1 cellular context compared by ENCODE assay signal in the genomic region with DNA sequence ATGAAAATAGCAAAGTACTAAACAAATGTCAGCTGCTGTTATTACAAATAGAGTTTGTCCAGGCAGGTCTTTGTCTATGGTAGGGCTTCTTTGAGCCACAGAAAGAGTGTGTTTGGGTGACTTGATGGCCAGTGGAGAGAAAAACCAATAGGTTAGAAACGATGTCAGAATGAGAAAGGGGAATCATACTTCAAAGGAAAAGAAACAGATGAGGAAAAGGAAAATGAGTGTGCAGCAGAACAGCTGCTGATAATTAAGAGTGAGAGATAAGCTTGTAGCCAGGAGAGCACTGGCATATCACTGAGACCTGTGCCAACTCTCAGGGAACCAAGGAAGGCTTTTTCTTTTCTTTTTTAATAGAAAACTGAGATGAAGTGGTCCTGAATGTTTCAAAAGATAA.
A peak's percentile ranks its signal among the peaks of the same experiment; 100 is the strongest.
TF ChIP-seq lines count a peak whose summit lies in the region.

No MANE protein-coding gene starts in this region.

TF ChIP-seq in GM12878, 131 proteins besides CTCF, POLR2A, EP300 and RAD21 (continued from another document and continues in another):
- peak; percentile 63 for TF ChIP-seq GABPA (IDR thresholded peaks at IDR 0.05; ENCODE audit: low read depth)
- TF ChIP-seq NFIC (IDR thresholded peaks at IDR 0.05; ENCODE audit: low read depth, low read length): peak; percentile 95
- no peak for TF ChIP-seq LARP7 (IDR thresholded peaks at IDR 0.05)
- TF ChIP-seq, protein P1, sequence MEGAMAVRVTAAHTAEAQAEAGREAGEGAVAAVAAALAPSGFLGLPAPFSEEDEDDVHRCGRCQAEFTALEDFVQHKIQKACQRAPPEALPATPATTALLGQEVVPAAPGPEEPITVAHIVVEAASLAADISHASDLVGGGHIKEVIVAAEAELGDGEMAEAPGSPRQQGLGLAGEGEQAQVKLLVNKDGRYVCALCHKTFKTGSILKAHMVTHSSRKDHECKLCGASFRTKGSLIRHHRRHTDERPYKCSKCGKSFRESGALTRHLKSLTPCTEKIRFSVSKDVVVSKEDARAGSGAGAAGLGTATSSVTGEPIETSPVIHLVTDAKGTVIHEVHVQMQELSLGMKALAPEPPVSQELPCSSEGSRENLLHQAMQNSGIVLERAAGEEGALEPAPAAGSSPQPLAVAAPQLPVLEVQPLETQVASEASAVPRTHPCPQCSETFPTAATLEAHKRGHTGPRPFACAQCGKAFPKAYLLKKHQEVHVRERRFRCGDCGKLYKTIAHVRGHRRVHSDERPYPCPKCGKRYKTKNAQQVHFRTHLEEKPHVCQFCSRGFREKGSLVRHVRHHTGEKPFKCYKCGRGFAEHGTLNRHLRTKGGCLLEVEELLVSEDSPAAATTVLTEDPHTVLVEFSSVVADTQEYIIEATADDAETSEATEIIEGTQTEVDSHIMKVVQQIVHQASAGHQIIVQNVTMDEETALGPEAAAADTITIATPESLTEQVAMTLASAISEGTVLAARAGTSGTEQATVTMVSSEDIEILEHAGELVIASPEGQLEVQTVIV (IDR thresholded peaks at IDR 0.05; ENCODE audit: borderline replicate concordance, partially characterized antibody): no peak
- no peak for TF ChIP-seq KDM1A (IDR thresholded peaks at IDR 0.05; ENCODE audit: borderline replicate concordance)
- TF ChIP-seq, protein P2, sequence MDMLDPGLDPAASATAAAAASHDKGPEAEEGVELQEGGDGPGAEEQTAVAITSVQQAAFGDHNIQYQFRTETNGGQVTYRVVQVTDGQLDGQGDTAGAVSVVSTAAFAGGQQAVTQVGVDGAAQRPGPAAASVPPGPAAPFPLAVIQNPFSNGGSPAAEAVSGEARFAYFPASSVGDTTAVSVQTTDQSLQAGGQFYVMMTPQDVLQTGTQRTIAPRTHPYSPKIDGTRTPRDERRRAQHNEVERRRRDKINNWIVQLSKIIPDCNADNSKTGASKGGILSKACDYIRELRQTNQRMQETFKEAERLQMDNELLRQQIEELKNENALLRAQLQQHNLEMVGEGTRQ (IDR thresholded peaks at IDR 0.05; ENCODE audit: borderline replicate concordance, low read depth, low read length): no peak
- TF ChIP-seq ZNF622 (IDR thresholded peaks at IDR 0.05): no peak
- TF ChIP-seq ZNF384 (IDR thresholded peaks at IDR 0.05; ENCODE audit: borderline replicate concordance, low read depth, low read length): no peak
- no peak for TF ChIP-seq CBX5 (IDR thresholded peaks at IDR 0.05; ENCODE audit: low read depth)
- peak; percentile 88; the same call in 1 of the 2 replicates for TF ChIP-seq FOXM1 (IDR thresholded peaks at IDR 0.05; ENCODE audit: low read depth, low read length)
- TF ChIP-seq IKZF1 (conservative IDR thresholded peaks at IDR 0.05): 0 out of 2 replicates have a peak, but pooled peaks have one; percentile 20
- TF ChIP-seq ASH2L (IDR thresholded peaks at IDR 0.05; ENCODE audit: borderline replicate concordance, low read depth): no peak
- no peak for TF ChIP-seq ZSCAN29 (IDR thresholded peaks at IDR 0.05)
- TF ChIP-seq SUPT20H (IDR thresholded peaks at IDR 0.05; ENCODE audit: borderline replicate concordance, control insufficient read depth, low read depth, low read length): no peak
- TF ChIP-seq EED (IDR thresholded peaks at IDR 0.05; ENCODE audit: low read depth): peak; percentile 70
- no peak for TF ChIP-seq KLF5 (IDR thresholded peaks at IDR 0.05; ENCODE audit: partially characterized antibody)
- TF ChIP-seq SMC3 (IDR thresholded peaks at IDR 0.05; ENCODE audit: borderline replicate concordance, low read length): no peak
- TF ChIP-seq NR2F1 (conservative IDR thresholded peaks at IDR 0.05): no peak
- TF ChIP-seq RFX5 (IDR thresholded peaks at IDR 0.05; ENCODE audit: low read depth, low read length): no peak
- no peak for TF ChIP-seq RBBP5 (conservative IDR thresholded peaks at IDR 0.05)
- TF ChIP-seq TAF1 (IDR thresholded peaks at IDR 0.05; ENCODE audit: borderline replicate concordance, low read depth, low read length): no peak
- no peak for TF ChIP-seq TARDBP (IDR thresholded peaks at IDR 0.05; ENCODE audit: borderline replicate concordance)
- no peak for TF ChIP-seq SIX5 (IDR thresholded peaks at IDR 0.05; ENCODE audit: low read depth, low read length, severe bottlenecking)
- peak; percentile 53 for TF ChIP-seq MTA2 (IDR thresholded peaks at IDR 0.05; ENCODE audit: low read depth)
- TF ChIP-seq EZH2 (IDR thresholded peaks at IDR 0.05; ENCODE audit: borderline replicate concordance, control insufficient read depth, low read depth, low read length): no peak
- TF ChIP-seq PAX8 (IDR thresholded peaks at IDR 0.05): no peak
- TF ChIP-seq FOXK2 (IDR thresholded peaks at IDR 0.05): no peak
- no peak for TF ChIP-seq ZNF207 (IDR thresholded peaks at IDR 0.05; ENCODE audit: borderline replicate concordance)
- 0 out of 2 replicates have a peak, but pooled peaks have one; percentile 66 for TF ChIP-seq MEF2A (IDR thresholded peaks at IDR 0.05; ENCODE audit: insufficient read depth, low read depth, low read length)
- no peak for TF ChIP-seq NBN (IDR thresholded peaks at IDR 0.05)
- no peak for TF ChIP-seq FOS (IDR thresholded peaks at IDR 0.05; ENCODE audit: borderline replicate concordance, extremely low read depth, insufficient read length)
- TF ChIP-seq SMAD5 (IDR thresholded peaks at IDR 0.05; ENCODE audit: low read depth): no peak
- peak; percentile 91; the same call in 1 of the 2 replicates for TF ChIP-seq IRF4 (IDR thresholded peaks at IDR 0.05; ENCODE audit: low read depth, low read length)
- TF ChIP-seq NR2C1 (IDR thresholded peaks at IDR 0.05): no peak
- peak in 1 of 2 experiments; percentile 56; a peak in 2 of 4 replicates for TF ChIP-seq IKZF2 (IDR thresholded peaks at IDR 0.05)
- TF ChIP-seq, protein P3, sequence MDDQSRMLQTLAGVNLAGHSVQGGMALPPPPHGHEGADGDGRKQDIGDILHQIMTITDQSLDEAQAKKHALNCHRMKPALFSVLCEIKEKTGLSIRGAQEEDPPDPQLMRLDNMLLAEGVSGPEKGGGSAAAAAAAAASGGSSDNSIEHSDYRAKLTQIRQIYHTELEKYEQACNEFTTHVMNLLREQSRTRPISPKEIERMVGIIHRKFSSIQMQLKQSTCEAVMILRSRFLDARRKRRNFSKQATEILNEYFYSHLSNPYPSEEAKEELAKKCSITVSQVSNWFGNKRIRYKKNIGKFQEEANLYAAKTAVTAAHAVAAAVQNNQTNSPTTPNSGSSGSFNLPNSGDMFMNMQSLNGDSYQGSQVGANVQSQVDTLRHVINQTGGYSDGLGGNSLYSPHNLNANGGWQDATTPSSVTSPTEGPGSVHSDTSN (IDR thresholded peaks at IDR 0.05; ENCODE audit: insufficient replicate concordance, low read depth, low read length): no peak
- no peak for TF ChIP-seq NRF1 (conservative IDR thresholded peaks at IDR 0.05; ENCODE audit: low read depth, low read length)
- no peak for TF ChIP-seq SMAD1 (IDR thresholded peaks at IDR 0.05; ENCODE audit: low read depth, partially characterized antibody)
- TF ChIP-seq NFYA (IDR thresholded peaks at IDR 0.05; ENCODE audit: borderline replicate concordance, low read depth, low read length): no peak
- TF ChIP-seq, protein P4, sequence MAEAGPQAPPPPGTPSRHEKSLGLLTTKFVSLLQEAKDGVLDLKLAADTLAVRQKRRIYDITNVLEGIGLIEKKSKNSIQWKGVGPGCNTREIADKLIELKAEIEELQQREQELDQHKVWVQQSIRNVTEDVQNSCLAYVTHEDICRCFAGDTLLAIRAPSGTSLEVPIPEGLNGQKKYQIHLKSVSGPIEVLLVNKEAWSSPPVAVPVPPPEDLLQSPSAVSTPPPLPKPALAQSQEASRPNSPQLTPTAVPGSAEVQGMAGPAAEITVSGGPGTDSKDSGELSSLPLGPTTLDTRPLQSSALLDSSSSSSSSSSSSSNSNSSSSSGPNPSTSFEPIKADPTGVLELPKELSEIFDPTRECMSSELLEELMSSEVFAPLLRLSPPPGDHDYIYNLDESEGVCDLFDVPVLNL (IDR thresholded peaks at IDR 0.05; ENCODE audit: low read depth, low read length): no peak
- TF ChIP-seq, protein P5, sequence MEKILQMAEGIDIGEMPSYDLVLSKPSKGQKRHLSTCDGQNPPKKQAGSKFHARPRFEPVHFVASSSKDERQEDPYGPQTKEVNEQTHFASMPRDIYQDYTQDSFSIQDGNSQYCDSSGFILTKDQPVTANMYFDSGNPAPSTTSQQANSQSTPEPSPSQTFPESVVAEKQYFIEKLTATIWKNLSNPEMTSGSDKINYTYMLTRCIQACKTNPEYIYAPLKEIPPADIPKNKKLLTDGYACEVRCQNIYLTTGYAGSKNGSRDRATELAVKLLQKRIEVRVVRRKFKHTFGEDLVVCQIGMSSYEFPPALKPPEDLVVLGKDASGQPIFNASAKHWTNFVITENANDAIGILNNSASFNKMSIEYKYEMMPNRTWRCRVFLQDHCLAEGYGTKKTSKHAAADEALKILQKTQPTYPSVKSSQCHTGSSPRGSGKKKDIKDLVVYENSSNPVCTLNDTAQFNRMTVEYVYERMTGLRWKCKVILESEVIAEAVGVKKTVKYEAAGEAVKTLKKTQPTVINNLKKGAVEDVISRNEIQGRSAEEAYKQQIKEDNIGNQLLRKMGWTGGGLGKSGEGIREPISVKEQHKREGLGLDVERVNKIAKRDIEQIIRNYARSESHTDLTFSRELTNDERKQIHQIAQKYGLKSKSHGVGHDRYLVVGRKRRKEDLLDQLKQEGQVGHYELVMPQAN (conservative IDR thresholded peaks at IDR 0.05): no peak
- TF ChIP-seq, protein P6, sequence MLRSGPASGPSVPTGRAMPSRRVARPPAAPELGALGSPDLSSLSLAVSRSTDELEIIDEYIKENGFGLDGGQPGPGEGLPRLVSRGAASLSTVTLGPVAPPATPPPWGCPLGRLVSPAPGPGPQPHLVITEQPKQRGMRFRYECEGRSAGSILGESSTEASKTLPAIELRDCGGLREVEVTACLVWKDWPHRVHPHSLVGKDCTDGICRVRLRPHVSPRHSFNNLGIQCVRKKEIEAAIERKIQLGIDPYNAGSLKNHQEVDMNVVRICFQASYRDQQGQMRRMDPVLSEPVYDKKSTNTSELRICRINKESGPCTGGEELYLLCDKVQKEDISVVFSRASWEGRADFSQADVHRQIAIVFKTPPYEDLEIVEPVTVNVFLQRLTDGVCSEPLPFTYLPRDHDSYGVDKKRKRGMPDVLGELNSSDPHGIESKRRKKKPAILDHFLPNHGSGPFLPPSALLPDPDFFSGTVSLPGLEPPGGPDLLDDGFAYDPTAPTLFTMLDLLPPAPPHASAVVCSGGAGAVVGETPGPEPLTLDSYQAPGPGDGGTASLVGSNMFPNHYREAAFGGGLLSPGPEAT (IDR thresholded peaks at IDR 0.05; ENCODE audit: low read depth): no peak
- TF ChIP-seq ATF7 (IDR thresholded peaks at IDR 0.05; ENCODE audit: low read depth): no peak
- no peak for TF ChIP-seq GATAD2B (conservative IDR thresholded peaks at IDR 0.05; ENCODE audit: low read depth)
- TF ChIP-seq, protein P7, sequence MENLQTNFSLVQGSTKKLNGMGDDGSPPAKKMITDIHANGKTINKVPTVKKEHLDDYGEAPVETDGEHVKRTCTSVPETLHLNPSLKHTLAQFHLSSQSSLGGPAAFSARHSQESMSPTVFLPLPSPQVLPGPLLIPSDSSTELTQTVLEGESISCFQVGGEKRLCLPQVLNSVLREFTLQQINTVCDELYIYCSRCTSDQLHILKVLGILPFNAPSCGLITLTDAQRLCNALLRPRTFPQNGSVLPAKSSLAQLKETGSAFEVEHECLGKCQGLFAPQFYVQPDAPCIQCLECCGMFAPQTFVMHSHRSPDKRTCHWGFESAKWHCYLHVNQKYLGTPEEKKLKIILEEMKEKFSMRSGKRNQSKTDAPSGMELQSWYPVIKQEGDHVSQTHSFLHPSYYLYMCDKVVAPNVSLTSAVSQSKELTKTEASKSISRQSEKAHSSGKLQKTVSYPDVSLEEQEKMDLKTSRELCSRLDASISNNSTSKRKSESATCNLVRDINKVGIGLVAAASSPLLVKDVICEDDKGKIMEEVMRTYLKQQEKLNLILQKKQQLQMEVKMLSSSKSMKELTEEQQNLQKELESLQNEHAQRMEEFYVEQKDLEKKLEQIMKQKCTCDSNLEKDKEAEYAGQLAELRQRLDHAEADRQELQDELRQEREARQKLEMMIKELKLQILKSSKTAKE (IDR thresholded peaks at IDR 0.05; ENCODE audit: low read depth, poor library complexity, severe bottlenecking): no peak
- TF ChIP-seq JUNB (IDR thresholded peaks at IDR 0.05): peak; percentile 96
- TF ChIP-seq CHD4 (IDR thresholded peaks at IDR 0.05): no peak
- TF ChIP-seq HDAC6 (IDR thresholded peaks at IDR 0.05; ENCODE audit: unreplicated experiment): no peak
- TF ChIP-seq ZBED1 (IDR thresholded peaks at IDR 0.05; ENCODE audit: borderline replicate concordance): peak; percentile 53; the same call in 1 of the 2 replicates
- TF ChIP-seq POLR2AphosphoS5 (IDR thresholded peaks at IDR 0.05; ENCODE audit: low read length): no peak
- no peak for TF ChIP-seq EGR1 (IDR thresholded peaks at IDR 0.05; ENCODE audit: borderline replicate concordance in 1 of 2, low read depth in 2 of 2, low read length in 2 of 2)
- TF ChIP-seq SREBF1 (IDR thresholded peaks at IDR 0.05; ENCODE audit: low read length): no peak
- TF ChIP-seq CREB1 (IDR thresholded peaks at IDR 0.05; ENCODE audit: low read depth): peak; percentile 38; the same call in 1 of the 2 replicates
- TF ChIP-seq, protein P8, sequence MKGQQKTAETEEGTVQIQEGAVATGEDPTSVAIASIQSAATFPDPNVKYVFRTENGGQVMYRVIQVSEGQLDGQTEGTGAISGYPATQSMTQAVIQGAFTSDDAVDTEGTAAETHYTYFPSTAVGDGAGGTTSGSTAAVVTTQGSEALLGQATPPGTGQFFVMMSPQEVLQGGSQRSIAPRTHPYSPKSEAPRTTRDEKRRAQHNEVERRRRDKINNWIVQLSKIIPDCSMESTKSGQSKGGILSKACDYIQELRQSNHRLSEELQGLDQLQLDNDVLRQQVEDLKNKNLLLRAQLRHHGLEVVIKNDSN (IDR thresholded peaks at IDR 0.05; ENCODE audit: borderline replicate concordance, extremely low read length, insufficient read depth, low read depth, low read length): no peak
- TF ChIP-seq, protein P9, sequence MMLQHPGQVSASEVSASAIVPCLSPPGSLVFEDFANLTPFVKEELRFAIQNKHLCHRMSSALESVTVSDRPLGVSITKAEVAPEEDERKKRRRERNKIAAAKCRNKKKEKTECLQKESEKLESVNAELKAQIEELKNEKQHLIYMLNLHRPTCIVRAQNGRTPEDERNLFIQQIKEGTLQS (IDR thresholded peaks at IDR 0.05; ENCODE audit: borderline replicate concordance, extremely low read depth, low read depth, low read length): no peak
- TF ChIP-seq, protein P10, sequence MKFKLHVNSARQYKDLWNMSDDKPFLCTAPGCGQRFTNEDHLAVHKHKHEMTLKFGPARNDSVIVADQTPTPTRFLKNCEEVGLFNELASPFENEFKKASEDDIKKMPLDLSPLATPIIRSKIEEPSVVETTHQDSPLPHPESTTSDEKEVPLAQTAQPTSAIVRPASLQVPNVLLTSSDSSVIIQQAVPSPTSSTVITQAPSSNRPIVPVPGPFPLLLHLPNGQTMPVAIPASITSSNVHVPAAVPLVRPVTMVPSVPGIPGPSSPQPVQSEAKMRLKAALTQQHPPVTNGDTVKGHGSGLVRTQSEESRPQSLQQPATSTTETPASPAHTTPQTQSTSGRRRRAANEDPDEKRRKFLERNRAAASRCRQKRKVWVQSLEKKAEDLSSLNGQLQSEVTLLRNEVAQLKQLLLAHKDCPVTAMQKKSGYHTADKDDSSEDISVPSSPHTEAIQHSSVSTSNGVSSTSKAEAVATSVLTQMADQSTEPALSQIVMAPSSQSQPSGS (IDR thresholded peaks at IDR 0.05; ENCODE audit: low read length): peak; percentile 76
